10 cellular contexts compared by ENCODE assay signal in the genomic region with DNA sequence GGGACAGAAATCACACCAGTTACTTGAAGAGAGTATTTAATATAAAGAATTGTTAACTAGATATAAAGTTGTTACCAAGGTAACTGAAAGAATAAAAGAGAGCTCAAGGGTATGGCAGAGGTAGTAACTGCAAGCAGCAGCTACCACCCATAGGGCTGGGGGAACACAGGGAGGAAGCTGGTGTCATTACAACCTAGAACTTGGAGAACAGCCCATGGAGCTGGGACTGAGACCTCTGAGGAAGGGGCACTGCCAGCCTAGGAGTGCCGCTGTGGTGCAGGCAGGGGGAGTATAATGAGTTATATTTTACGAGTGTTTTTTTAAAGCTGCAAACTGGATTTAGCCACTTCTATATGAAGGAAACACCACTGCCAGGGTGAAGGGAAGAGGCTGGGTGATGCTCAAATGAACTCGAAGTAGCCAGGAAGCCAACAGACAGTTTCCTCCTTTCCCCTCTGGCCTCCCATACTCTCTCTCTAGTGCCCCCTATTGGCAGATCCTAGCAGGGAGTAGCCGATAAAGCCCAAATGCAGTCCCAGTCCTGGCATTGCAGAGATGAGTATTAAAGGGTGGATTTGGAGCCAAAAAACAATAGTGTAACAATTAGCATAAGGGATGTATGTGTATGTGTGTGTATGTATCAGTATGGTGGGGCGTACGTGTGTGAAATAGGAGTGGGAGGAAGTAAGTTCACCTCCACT.
DNase-seq lines count a peak whose midpoint lies in the region; ATAC-seq and TF ChIP-seq lines count a peak whose summit lies in the region.
"Had no signal": no experiment of that assay in that cellular context is flagged by ENCODE, and none has a peak within 500 bp of the region (broad histone marks: within the 10 kb centered on the region; RNA-seq: fewer than 3 reads in every experiment).

No MANE protein-coding gene starts in this region.

- no peaks in the 10 kb centered on the region for H3K9me3 ChIP-seq in BE2C

- H3K4me3 ChIP-seq in BE2C (ENCODE audit: low read depth, low read length) = no peak overlapping the region

- TF ChIP-seq CTCF in BE2C (IDR thresholded peaks at IDR 0.05; ENCODE audit: low read depth, low read length) (peak; percentile 77), GM20000 (IDR thresholded peaks at IDR 0.05; ENCODE audit: extremely low read depth, missing control alignments) (peak; percentile 58)

- no peaks in the 10 kb centered on the region for H3K27me3 ChIP-seq in BE2C

- ATAC-seq in GM19455 (IDR thresholded peaks at IDR 0.05; ENCODE audit: unreplicated experiment) = no peak
- no peak for ATAC-seq in GM21619 (IDR thresholded peaks at IDR 0.05; ENCODE audit: unreplicated experiment)
- no peak for ATAC-seq in HG02852 (IDR thresholded peaks at IDR 0.05; ENCODE audit: unreplicated experiment)

- H3K4me1 ChIP-seq in BE2C = peaks cover 14% of the 10 kb centered on the region; the same call in 1 of the 2 replicates

- no peaks in the 10 kb centered on the region for H3K36me3 ChIP-seq in BE2C

- peak; percentile 42 for DNase-seq in BE2C
- DNase-seq in GM20000 (ENCODE audit: low spot score) = peak; percentile 11
- DNase-seq in SKM-1 (lab: John Stamatoyannopoulos, UW; ENCODE audit: unreplicated experiment) = peak; percentile 35
- DNase-seq in iPS-NIHi7 (ENCODE audit: extremely low spot score) = peak; percentile 83
- no peak for DNase-seq in NK-92 treated with Interleukin-12 subunit alpha and Interleukin-12 subunit beta, amount 100 ng/mL, for 24 hours (lab: John Stamatoyannopoulos, UW)
- DNase-seq: activated gamma-delta T cell, MV-4-11 had no signal
